In genomic region chr11:71843355-71843754, GRCh38 we compare ENCODE assay signal across 20 cellular contexts. TPM values are rescaled to one million over a fixed set of nuclear protein-coding genes. Genes with fewer than 3 reads are reported as not detected.
"Had no signal": no experiment of that assay in that cellular context is flagged by ENCODE, and none has a peak within 500 bp of the region (broad histone marks: within the 10 kb centered on the region; RNA-seq: fewer than 3 reads in every experiment).

No MANE protein-coding gene starts in this region.

RNA-seq across cellular contexts. Expression of gene DEFB108B, which starts 10.4 kb away (rescaled TPM):
- total RNA-seq: naive thymus-derived CD8-positive, alpha-beta T cell; natural killer cell treated with Interleukin-12 subunit alpha and Interleukin-12 subunit beta and Interleukin-15 and Interleukin-18, amount 100 ng/mL, for 72 hours; neural crest cell; omental fat pad; osteocyte; pancreas; posterior vena cava; prostate gland; pulmonary artery endothelial cell; right atrium auricular region; sciatic nerve; smooth muscle cell; spleen; suprapubic skin; testis; transverse colon; upper lobe of right lung; urinary bladder; uterus had no signal
- polyA plus RNA-seq: naive thymus-derived CD8-positive, alpha-beta T cell; pancreas; smooth muscle cell; spleen; thymus; urinary bladder had no signal

RNA-seq across cellular contexts. Expression of gene DEFB131B, which starts 34.9 kb away (rescaled TPM):
- total RNA-seq: naive thymus-derived CD8-positive, alpha-beta T cell; natural killer cell treated with Interleukin-12 subunit alpha and Interleukin-12 subunit beta and Interleukin-15 and Interleukin-18, amount 100 ng/mL, for 72 hours; neural crest cell; omental fat pad; osteocyte; pancreas; posterior vena cava; prostate gland; pulmonary artery endothelial cell; right atrium auricular region; sciatic nerve; smooth muscle cell; spleen; suprapubic skin; testis; transverse colon; upper lobe of right lung; urinary bladder; uterus had no signal
- polyA plus RNA-seq: naive thymus-derived CD8-positive, alpha-beta T cell; pancreas; smooth muscle cell; spleen; thymus; urinary bladder had no signal
